ENCODE assay signal across 1 cellular context in genomic region chr21:45246014-45246413, GRCh38.
TF ChIP-seq lines count a peak whose summit lies in the region.

No MANE protein-coding gene starts in this region.

TF ChIP-seq in H1, 55 proteins besides CTCF, POLR2A, EP300 and RAD21:
- no peak for TF ChIP-seq ASH2L (IDR thresholded peaks at IDR 0.05; ENCODE audit: low read length)
- TF ChIP-seq JUND (IDR thresholded peaks at IDR 0.05; ENCODE audit: low read length): no peak
- no peak for TF ChIP-seq TBP (IDR thresholded peaks at IDR 0.05; ENCODE audit: low read depth, low read length)
- no peak for TF ChIP-seq TAF1 (IDR thresholded peaks at IDR 0.05; ENCODE audit: low read depth, low read length)
